Comparison of ENCODE assay signal across 1 cellular context in the genomic region with DNA sequence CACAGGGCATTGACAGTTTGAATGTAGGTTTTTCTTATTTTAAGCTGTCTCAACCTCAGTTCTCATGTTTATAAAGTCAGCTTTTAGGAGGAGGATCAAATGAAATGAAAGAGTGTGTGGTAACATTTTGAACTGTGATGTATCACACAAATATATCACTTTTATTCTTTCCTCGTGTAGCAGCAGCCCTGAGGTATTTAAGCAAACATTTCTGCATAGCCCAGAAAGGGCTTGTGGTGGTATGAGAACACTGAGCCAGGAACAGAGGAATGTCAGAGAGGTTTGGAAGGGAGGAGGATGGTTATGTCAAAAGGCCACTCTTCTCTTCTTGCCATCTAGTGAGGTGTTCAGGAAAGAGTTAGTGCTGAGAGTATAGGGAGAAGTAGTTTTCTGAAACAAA.
TF ChIP-seq lines count a peak whose summit lies in the region.

No MANE protein-coding gene starts in this region.

TF ChIP-seq in IMR-90, 13 proteins besides CTCF, POLR2A, EP300 and RAD21:
- TF ChIP-seq FOS (IDR thresholded peaks at IDR 0.05; ENCODE audit: low read depth, low read length) (no peak), NFE2L2 (IDR thresholded peaks at IDR 0.05; ENCODE audit: low read depth, low read length) (no peak), RFX5 (IDR thresholded peaks at IDR 0.05; ENCODE audit: low read depth, low read length) (no peak), BHLHE40 (IDR thresholded peaks at IDR 0.05; ENCODE audit: low read depth, low read length) (no peak), MAFK (IDR thresholded peaks at IDR 0.05; ENCODE audit: low read depth, low read length) (no peak), RCOR1 (IDR thresholded peaks at IDR 0.05; ENCODE audit: insufficient replicate concordance, low read length) (no peak), MXI1 (IDR thresholded peaks at IDR 0.05; ENCODE audit: borderline replicate concordance, low read depth, low read length) (no peak), CEBPB (IDR thresholded peaks at IDR 0.05; ENCODE audit: low read depth, low read length) (no peak), MAZ (IDR thresholded peaks at IDR 0.05; ENCODE audit: borderline replicate concordance, low read depth, low read length) (no peak)
- TF ChIP-seq, protein P1, sequence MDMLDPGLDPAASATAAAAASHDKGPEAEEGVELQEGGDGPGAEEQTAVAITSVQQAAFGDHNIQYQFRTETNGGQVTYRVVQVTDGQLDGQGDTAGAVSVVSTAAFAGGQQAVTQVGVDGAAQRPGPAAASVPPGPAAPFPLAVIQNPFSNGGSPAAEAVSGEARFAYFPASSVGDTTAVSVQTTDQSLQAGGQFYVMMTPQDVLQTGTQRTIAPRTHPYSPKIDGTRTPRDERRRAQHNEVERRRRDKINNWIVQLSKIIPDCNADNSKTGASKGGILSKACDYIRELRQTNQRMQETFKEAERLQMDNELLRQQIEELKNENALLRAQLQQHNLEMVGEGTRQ (IDR thresholded peaks at IDR 0.05; ENCODE audit: low read depth, low read length): no peak
- TF ChIP-seq, protein P2, sequence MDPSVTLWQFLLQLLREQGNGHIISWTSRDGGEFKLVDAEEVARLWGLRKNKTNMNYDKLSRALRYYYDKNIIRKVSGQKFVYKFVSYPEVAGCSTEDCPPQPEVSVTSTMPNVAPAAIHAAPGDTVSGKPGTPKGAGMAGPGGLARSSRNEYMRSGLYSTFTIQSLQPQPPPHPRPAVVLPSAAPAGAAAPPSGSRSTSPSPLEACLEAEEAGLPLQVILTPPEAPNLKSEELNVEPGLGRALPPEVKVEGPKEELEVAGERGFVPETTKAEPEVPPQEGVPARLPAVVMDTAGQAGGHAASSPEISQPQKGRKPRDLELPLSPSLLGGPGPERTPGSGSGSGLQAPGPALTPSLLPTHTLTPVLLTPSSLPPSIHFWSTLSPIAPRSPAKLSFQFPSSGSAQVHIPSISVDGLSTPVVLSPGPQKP (IDR thresholded peaks at IDR 0.05; ENCODE audit: borderline replicate concordance, low read depth, low read length): no peak
TF ChIP-seq in IMR-90: peak in this region for 0.
